Comparison of ENCODE assay signal across 1 cellular context in genomic region chr5:81851481-81852178, GRCh38.
TF ChIP-seq lines count a peak whose summit lies in the region.

No MANE protein-coding gene starts in this region.

TF ChIP-seq in HepG2, 621 proteins besides CTCF, POLR2A, EP300 and RAD21 (continued from another document and continues in another):
- TF ChIP-seq IRF1 (CRISPR knock-in tag; IDR thresholded peaks at IDR 0.05; ENCODE audit: low read depth) (no peak), PHF21A (CRISPR knock-in tag; IDR thresholded peaks at IDR 0.05) (peak; percentile 46; the same call in 1 of the 2 replicates), ZNF33A (CRISPR knock-in tag; IDR thresholded peaks at IDR 0.05; ENCODE audit: borderline replicate concordance) (no peak), BCL3 (CRISPR knock-in tag; IDR thresholded peaks at IDR 0.05) (no peak), RBM22 (optimal IDR thresholded peaks at IDR 0.05; ENCODE audit: low read length) (no peak), ZNF282 (IDR thresholded peaks at IDR 0.05; ENCODE audit: partially characterized antibody) (no peak), LCORL (IDR thresholded peaks at IDR 0.05) (no peak), LCORL (CRISPR knock-in tag; IDR thresholded peaks at IDR 0.05) (no peak), KDM3A (CRISPR knock-in tag; IDR thresholded peaks at IDR 0.05; ENCODE audit: low read depth) (no peak), ZNF597 (CRISPR knock-in tag; IDR thresholded peaks at IDR 0.05) (no peak), RERE (CRISPR knock-in tag; IDR thresholded peaks at IDR 0.05; ENCODE audit: low read depth) (no peak), UBTF (CRISPR knock-in tag; IDR thresholded peaks at IDR 0.05) (peak; percentile 32; the same call in 1 of the 2 replicates), ZNF792 (CRISPR knock-in tag; IDR thresholded peaks at IDR 0.05) (no peak), ARHGAP35 (CRISPR knock-in tag; IDR thresholded peaks at IDR 0.05; ENCODE audit: borderline replicate concordance) (no peak), ZNF280B (CRISPR knock-in tag; IDR thresholded peaks at IDR 0.05; ENCODE audit: borderline replicate concordance) (no peak), NFE2L1 (CRISPR knock-in tag; IDR thresholded peaks at IDR 0.05; ENCODE audit: borderline replicate concordance) (no peak), ZNF614 (CRISPR knock-in tag; IDR thresholded peaks at IDR 0.05; ENCODE audit: borderline replicate concordance) (peak; percentile 52; the same call in 1 of the 2 replicates), ZNF34 (CRISPR knock-in tag; IDR thresholded peaks at IDR 0.05; ENCODE audit: borderline replicate concordance) (no peak), MYNN (CRISPR knock-in tag; IDR thresholded peaks at IDR 0.05; ENCODE audit: low read depth) (no peak), TAF1 (CRISPR knock-in tag; IDR thresholded peaks at IDR 0.05) (no peak), MEF2D (CRISPR knock-in tag; IDR thresholded peaks at IDR 0.05) (no peak), ZBTB3 (CRISPR knock-in tag; IDR thresholded peaks at IDR 0.05; ENCODE audit: borderline replicate concordance, low read depth) (no peak), SP4 (CRISPR knock-in tag; IDR thresholded peaks at IDR 0.05) (no peak), STAT5B (CRISPR knock-in tag; IDR thresholded peaks at IDR 0.05) (no peak), HMGXB3 (CRISPR knock-in tag; IDR thresholded peaks at IDR 0.05; ENCODE audit: borderline replicate concordance) (no peak), STAG1 (CRISPR knock-in tag; IDR thresholded peaks at IDR 0.05) (peak; percentile 17; the same call in 1 of the 2 replicates), ZNF10 (CRISPR knock-in tag; IDR thresholded peaks at IDR 0.05; ENCODE audit: borderline replicate concordance, low read depth) (no peak), ZBTB38 (CRISPR knock-in tag; IDR thresholded peaks at IDR 0.05) (no peak), ZNF121 (CRISPR knock-in tag; IDR thresholded peaks at IDR 0.05) (no peak), KDM4B (CRISPR knock-in tag; IDR thresholded peaks at IDR 0.05) (no peak), PBX2 (CRISPR knock-in tag; IDR thresholded peaks at IDR 0.05) (no peak), FOXO1 (CRISPR knock-in tag; IDR thresholded peaks at IDR 0.05) (no peak), ZNF546 (CRISPR knock-in tag; conservative IDR thresholded peaks at IDR 0.05) (no peak), TRIM24 (CRISPR knock-in tag; IDR thresholded peaks at IDR 0.05) (no peak), KLF16 (CRISPR knock-in tag; IDR thresholded peaks at IDR 0.05) (no peak), KLF12 (CRISPR knock-in tag; IDR thresholded peaks at IDR 0.05; ENCODE audit: borderline replicate concordance) (no peak), ZNF468 (CRISPR knock-in tag; IDR thresholded peaks at IDR 0.05) (no peak), ZNF563 (CRISPR knock-in tag; IDR thresholded peaks at IDR 0.05) (no peak), SRSF4 (IDR thresholded peaks at IDR 0.05; ENCODE audit: low read depth, low read length, poor library complexity, severe bottlenecking) (no peak), ZNF790 (CRISPR knock-in tag; IDR thresholded peaks at IDR 0.05; ENCODE audit: borderline replicate concordance) (no peak), ZNF773 (CRISPR knock-in tag; IDR thresholded peaks at IDR 0.05; ENCODE audit: borderline replicate concordance) (no peak), RELA (CRISPR knock-in tag; IDR thresholded peaks at IDR 0.05) (no peak), FOXJ3 (CRISPR knock-in tag; IDR thresholded peaks at IDR 0.05; ENCODE audit: borderline replicate concordance) (no peak), POLR2AphosphoS5 (IDR thresholded peaks at IDR 0.05; ENCODE audit: low read depth, low read length) (no peak), TMF1 (CRISPR knock-in tag; IDR thresholded peaks at IDR 0.05; ENCODE audit: low read depth) (no peak), HNRNPLL (IDR thresholded peaks at IDR 0.05; ENCODE audit: low read depth, low read length, poor library complexity, severe bottlenecking) (peak; percentile 60), ZNF761 (CRISPR knock-in tag; conservative IDR thresholded peaks at IDR 0.05) (no peak), MNT (IDR thresholded peaks at IDR 0.05) (no peak)
